ENCODE assay signal across 16 cellular contexts in the genomic region with DNA sequence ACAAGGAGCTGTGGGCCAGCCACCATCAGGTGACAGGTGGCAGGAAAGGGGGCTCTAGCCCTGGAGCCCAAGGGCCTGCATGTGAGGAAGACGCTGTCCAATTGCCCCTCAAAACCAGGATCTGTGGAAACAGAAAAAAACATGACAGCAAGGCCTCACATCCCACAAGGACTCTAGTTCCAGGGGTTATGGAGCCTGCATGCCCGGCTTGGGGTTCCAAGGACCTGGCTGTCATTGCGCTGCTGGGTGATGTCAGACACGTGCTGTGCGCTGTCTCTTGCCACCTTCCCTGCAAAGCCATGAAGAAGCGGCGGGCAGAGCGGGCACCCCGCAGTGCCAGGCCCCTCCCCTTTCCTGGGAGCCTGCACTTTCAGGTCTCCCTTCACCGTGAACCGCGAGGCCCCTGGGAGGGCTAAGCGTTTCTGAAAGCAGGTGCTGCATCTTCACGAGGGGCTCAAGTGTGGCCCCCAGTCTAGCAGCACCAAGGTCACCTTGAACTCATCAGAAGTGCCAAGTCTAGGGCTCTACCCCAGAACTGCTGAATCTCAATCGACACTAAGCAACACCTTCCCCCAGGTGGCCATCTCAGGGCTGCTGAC. TPM values are rescaled to one million over a fixed set of nuclear protein-coding genes. Genes with fewer than 3 reads are reported as not detected.
"Had no signal": no experiment of that assay in that cellular context is flagged by ENCODE, and none has a peak within 500 bp of the region (broad histone marks: within the 10 kb centered on the region; RNA-seq: fewer than 3 reads in every experiment).

No MANE protein-coding gene starts in this region.

- H3K36me3 ChIP-seq: adrenal gland, gastroesophageal sphincter, thoracic aorta had no signal

- H3K27me3 ChIP-seq: adrenal gland, gastroesophageal sphincter had no signal

- H3K9me3 ChIP-seq: adrenal gland, gastroesophageal sphincter, psoas muscle, thoracic aorta had no signal

- FAIRE-seq: urothelium cell line had no signal

- ATAC-seq: gastroesophageal sphincter, psoas muscle had no signal

- H3K27ac ChIP-seq: adrenal gland, epithelial cell of prostate, gastroesophageal sphincter, psoas muscle, thoracic aorta had no signal

- H3K4me3 ChIP-seq: adrenal gland, gastroesophageal sphincter, psoas muscle, thoracic aorta had no signal

- DNase-seq: activated CD4-positive, alpha-beta T cell treated with anti-CD3 and anti-CD28 coated beads, Interleukin-2, amount 10 ng/mL, durations not matched to agents 7 days and 5 days; activated naive CD4-positive, alpha-beta T cell treated with anti-CD3 and anti-CD28 coated beads, Interleukin-2, amount 50 U/mL, for 16 hours; central memory CD4-positive, alpha-beta T cell; cortex of kidney; effector CD8-positive, alpha-beta T cell; midbrain; naive B cell; occipital lobe; psoas muscle; stimulated activated CD4-positive, alpha-beta T cell treated with anti-CD3 and anti-CD28 coated beads, Interleukin-2, amount 100 ng/mL, for 48 hours had no signal

RNA-seq across cellular contexts. Expression of gene CRYGN, which starts 15.1 kb away (rescaled TPM):
- total RNA-seq: lower leg skin, occipital lobe had no signal
